20 cellular contexts compared by ENCODE assay signal in the genomic region with DNA sequence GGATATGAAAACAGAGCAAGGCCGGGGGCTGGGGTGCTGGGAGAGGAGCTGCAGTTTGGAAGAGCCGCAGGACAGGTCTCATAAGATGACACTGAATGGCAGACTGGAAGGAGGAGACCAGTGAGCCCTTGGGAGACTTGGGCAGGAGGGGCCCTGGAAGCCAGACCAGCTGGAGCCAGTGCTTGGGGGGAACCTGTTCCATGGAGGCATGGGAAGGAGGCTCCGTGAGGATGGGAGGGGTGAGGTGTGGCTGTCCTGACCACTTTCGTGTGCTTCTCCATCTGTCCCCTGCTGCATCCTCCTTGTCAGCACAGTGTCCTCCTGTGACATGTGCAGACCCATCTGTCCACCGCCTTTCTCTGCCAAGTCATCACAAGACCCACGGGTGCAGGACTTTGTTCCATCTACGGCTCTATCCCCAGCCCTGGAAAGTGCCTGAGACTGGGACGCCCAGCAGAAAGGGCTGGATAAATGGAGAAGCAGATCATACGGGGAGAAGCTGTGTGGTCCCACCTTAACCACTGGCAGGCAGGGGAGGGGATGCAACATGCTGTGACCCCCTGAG.
DNase-seq lines count a peak whose midpoint lies in the region; ATAC-seq and TF ChIP-seq lines count a peak whose summit lies in the region.
"Had no signal": no experiment of that assay in that cellular context is flagged by ENCODE, and none has a peak within 500 bp of the region (broad histone marks: within the 10 kb centered on the region; RNA-seq: fewer than 3 reads in every experiment).

No MANE protein-coding gene starts in this region.

- H3K79me1 ChIP-seq in neuronal stem cell (ENCODE audit: low read depth, low read length), result no peaks in the 10 kb centered on the region

- 100% methylated on average over 9 of the region's 9 CpGs for WGBS in mammary epithelial cell (ENCODE audit: low coverage, missing lambda C conversion rate)
- no CpG with 5 or more reads among the region's 9 CpGs for WGBS in neuronal stem cell (ENCODE audit: extremely low coverage in 2 of 2, insufficient read length in 2 of 2, insufficient replicate concordance in 1 of 2), 2 donors

- dilution Hi-C loops in mammary epithelial cell (cut with HindIII; ENCODE audit: low sequenced_read_pairs), result no loop called here

- H3K9ac ChIP-seq in mammary epithelial cell (ENCODE audit: insufficient read depth, low read length), result no peak overlapping the region
- no peak overlapping the region for H3K9ac ChIP-seq in neuronal stem cell (ENCODE audit: low read depth, low read length, poor library complexity)
- H3K9ac ChIP-seq: KMS-11 had no signal

- H3K27ac ChIP-seq in mammary epithelial cell (ENCODE audit: insufficient read depth, low read depth, low read length) (no peak overlapping the region), neuronal stem cell (replicated peaks; ENCODE audit: low read length) (no peak overlapping the region)
- H3K27ac ChIP-seq in naive thymus-derived CD4-positive, alpha-beta T cell (ENCODE audit: low read depth, low read length), result no peak overlapping the region
- H3K27ac ChIP-seq: A549, KMS-11 had no signal

- no peaks in the 10 kb centered on the region for H3K36me3 ChIP-seq in mammary epithelial cell (ENCODE audit: insufficient read depth, low read length)
- H3K36me3 ChIP-seq in neuronal stem cell (replicated peaks in 1 of 2; ENCODE audit: control insufficient read depth in 2 of 2, insufficient read depth in 2 of 2, low read length in 2 of 2), result peaks cover 16 to 65% of the 10 kb centered on the region in 2 donors
- H3K36me3 ChIP-seq in naive thymus-derived CD4-positive, alpha-beta T cell (ENCODE audit: control insufficient read depth in 2 of 3, insufficient read depth in 3 of 3, low read length in 3 of 3), result no peaks in the 10 kb centered on the region

- H2AFZ ChIP-seq in mammary epithelial cell (ENCODE audit: low read depth, low read length), result no peak overlapping the region
- H2AFZ ChIP-seq in neuronal stem cell (ENCODE audit: low read length), result no peak overlapping the region

- no peak overlapping the region for H2BK120ac ChIP-seq in neuronal stem cell (ENCODE audit: low read depth, low read length)

- no peak overlapping the region for H3K23ac ChIP-seq in neuronal stem cell (ENCODE audit: low read depth, low read length, poor library complexity)

- BruUV-seq in MCF 10A (replicated peaks; lab: Mats Ljungman, UMichigan) (no TSS peak), mammary epithelial cell (replicated peaks; lab: Mats Ljungman, UMichigan) (no TSS peak)

- no peak overlapping the region for H3K4me3 Mint-ChIP-seq in MCF 10A (ENCODE audit: unreplicated experiment)
- H3K4me3 Mint-ChIP-seq in T-helper 17 cell, result no peak overlapping the region
- H3K4me3 Mint-ChIP-seq in chondrocyte (ENCODE audit: unreplicated experiment), result no peak overlapping the region
- H3K4me3 Mint-ChIP-seq in naive thymus-derived CD4-positive, alpha-beta T cell, result no peak overlapping the region
- H3K4me3 Mint-ChIP-seq: CD4-positive, alpha-beta memory T cell had no signal

- no peak overlapping the region for H4K8ac ChIP-seq in neuronal stem cell (ENCODE audit: low read depth, low read length)

- no peak overlapping the region for H2BK12ac ChIP-seq in neuronal stem cell (ENCODE audit: low read length)

- no peak overlapping the region for H4K91ac ChIP-seq in neuronal stem cell (ENCODE audit: low read depth, low read length, poor library complexity)

- no peaks in the 10 kb centered on the region for H3K79me2 ChIP-seq in mammary epithelial cell (ENCODE audit: insufficient read depth, low read length)

- H3K4me1 Mint-ChIP-seq in MCF 10A (ENCODE audit: insufficient read depth, unreplicated experiment) (no peaks in the 10 kb centered on the region), T-helper 17 cell (peaks cover 5% of the 10 kb centered on the region), chondrocyte (ENCODE audit: low read depth) (peaks cover 19% of the 10 kb centered on the region)
- peaks cover 0 to 8% (median 5%) of the 10 kb centered on the region in 7 donors for H3K4me1 Mint-ChIP-seq in naive thymus-derived CD4-positive, alpha-beta T cell
- H3K4me1 Mint-ChIP-seq: CD4-positive, alpha-beta memory T cell had no signal

- H2AK5ac ChIP-seq in neuronal stem cell (ENCODE audit: low read depth, low read length), result no peak overlapping the region

- H3K27me3 ChIP-seq in mammary epithelial cell (ENCODE audit: insufficient read depth, low read length) (no peaks in the 10 kb centered on the region), neuronal stem cell (ENCODE audit: control insufficient read depth in 3 of 3, insufficient read depth in 3 of 3, low read depth in 1 of 3, low read length in 3 of 3) (no peaks in the 10 kb centered on the region)
- H3K27me3 ChIP-seq in naive thymus-derived CD4-positive, alpha-beta T cell (ENCODE audit: control insufficient read depth in 2 of 2, insufficient read depth in 2 of 2, low read length in 2 of 2), result no peaks in the 10 kb centered on the region

- H3K9me3 Mint-ChIP-seq in MCF 10A (ENCODE audit: unreplicated experiment) (no peaks in the 10 kb centered on the region), chondrocyte (ENCODE audit: low read depth) (no peaks in the 10 kb centered on the region)
- H3K9me3 Mint-ChIP-seq in naive thymus-derived CD4-positive, alpha-beta T cell, result no peaks in the 10 kb centered on the region
- H3K9me3 Mint-ChIP-seq: CD4-positive, alpha-beta memory T cell had no signal

- no peak overlapping the region for H2BK15ac ChIP-seq in neuronal stem cell (ENCODE audit: low read length)

- no peaks in the 10 kb centered on the region for H3K9me3 ChIP-seq in mammary epithelial cell (replicated peaks; ENCODE audit: insufficient read depth, low read length)
- H3K9me3 ChIP-seq in T-helper 17 cell (ENCODE audit: control insufficient read depth, low read length, poor library complexity, severe bottlenecking), result no peaks in the 10 kb centered on the region
- H3K9me3 ChIP-seq in neuronal stem cell (replicated peaks in 1 of 2; ENCODE audit: control insufficient read depth in 2 of 2, insufficient read depth in 1 of 2, low read depth in 1 of 2, low read length in 2 of 2), result no peaks in the 10 kb centered on the region
- H3K9me3 ChIP-seq in naive thymus-derived CD4-positive, alpha-beta T cell (ENCODE audit: control insufficient read depth in 2 of 3, low read length in 3 of 3), result no peaks in the 10 kb centered on the region
- H3K9me3 ChIP-seq: A549 had no signal

- intact Hi-C loops in MCF 10A (cut with micrococcal nuclease), result no loop called here
- intact Hi-C loops in mammary epithelial cell (cut with micrococcal nuclease), result no loop called here
- intact Hi-C loops in naive thymus-derived CD4-positive, alpha-beta T cell (cut with micrococcal nuclease), result no loop called here
- intact Hi-C loops in left colon (cut with DNase I, micrococcal nuclease), result no loop called here

- in situ Hi-C loops in mammary epithelial cell (cut with MboI; ENCODE audit: low sequenced_read_pairs in 2 of 2), result no loop called here

- no peak overlapping the region for H3K4me2 ChIP-seq in mammary epithelial cell (ENCODE audit: insufficient read depth, low read depth, low read length)
- H3K4me2 ChIP-seq in neuronal stem cell (ENCODE audit: insufficient read depth, low read length, poor library complexity, severe bottlenecking), result no peak overlapping the region
- H3K4me2 ChIP-seq: A549, KMS-11 had no signal

- ATAC-seq in T-helper 17 cell, result no peak
- no peak for ATAC-seq in naive thymus-derived CD4-positive, alpha-beta T cell
- ATAC-seq in left colon, result no peak
- ATAC-seq: A549, PC-3 had no signal

- H3K4ac ChIP-seq in neuronal stem cell (ENCODE audit: low read length), result no peak overlapping the region

- TF ChIP-seq CTCF in MCF 10A (IDR thresholded peaks at IDR 0.05; ENCODE audit: unreplicated experiment) (no peak), mammary epithelial cell (conservative IDR thresholded peaks at IDR 0.05 in 1 of 2, IDR thresholded peaks at IDR 0.05 in 1 of 2; ENCODE audit: extremely low read depth in 1 of 2, insufficient read depth in 1 of 2, low read depth in 1 of 2, low read length in 2 of 2) (no peak), chondrocyte (IDR thresholded peaks at IDR 0.05) (no peak)

- POLR2A ChIA-PET in MCF 10A (lab: Yijun Ruan, JAX), result no interaction called here
- POLR2A ChIA-PET in naive thymus-derived CD4-positive, alpha-beta T cell (lab: Charles Lee), result no interaction called here

- H4K20me1 ChIP-seq in mammary epithelial cell (ENCODE audit: insufficient read depth, low read length), result no peaks in the 10 kb centered on the region

- H3K27me3 Mint-ChIP-seq in MCF 10A (ENCODE audit: insufficient read depth, unreplicated experiment), result no peaks in the 10 kb centered on the region
- H3K27me3 Mint-ChIP-seq in T-helper 17 cell, result no peaks in the 10 kb centered on the region
- H3K27me3 Mint-ChIP-seq in chondrocyte (ENCODE audit: low read depth), result no peaks in the 10 kb centered on the region
- peaks cover 0 to 5% (median 0%) of the 10 kb centered on the region in 5 donors for H3K27me3 Mint-ChIP-seq in naive thymus-derived CD4-positive, alpha-beta T cell
- H3K27me3 Mint-ChIP-seq: CD4-positive, alpha-beta memory T cell had no signal

- CTCF ChIA-PET in MCF 10A (lab: Yijun Ruan, JAX) (no interaction called here), mammary epithelial cell (lab: Charles Lee; ENCODE audit: low non-redundant PET) (no interaction called here)
- CTCF ChIA-PET in naive thymus-derived CD4-positive, alpha-beta T cell (lab: Charles Lee), result interaction anchor here (1.1 kb wide), 1 partner anchor 16 kb away, joined by 4 read pairs; no protein-coding TSS in a partner anchor

- no peak for DNase-seq in MCF 10A (ENCODE audit: unreplicated experiment)
- DNase-seq in mammary epithelial cell, result no peak
- DNase-seq in T-helper 17 cell, result no peak
- DNase-seq in chondrocyte (ENCODE audit: low spot score), result no peak
- no peak for DNase-seq in neuronal stem cell (ENCODE audit: low spot score)
- no peak for DNase-seq in hepatic stellate cell (ENCODE audit: low spot score)
- DNase-seq in naive thymus-derived CD4-positive, alpha-beta T cell, result no peak
- no peak for DNase-seq in left colon
- DNase-seq: CD4-positive, alpha-beta memory T cell; DMS53; EL; GOT3; NCI-H1048; NCI-H1436 treated with DMSO at 0.1 percent for 48 hours; NCI-H2029; NCI-H510A; RPMI8226 had no signal

- no peak overlapping the region for H3K14ac ChIP-seq in neuronal stem cell (ENCODE audit: low read length)

- H3K27ac Mint-ChIP-seq in MCF 10A (ENCODE audit: low read depth, unreplicated experiment), result peak overlapping the region; percentile 57
- H3K27ac Mint-ChIP-seq in T-helper 17 cell, result peak overlapping the region; percentile 4
- peak overlapping the region; percentile 29 for H3K27ac Mint-ChIP-seq in chondrocyte (ENCODE audit: unreplicated experiment)
- H3K27ac Mint-ChIP-seq in naive thymus-derived CD4-positive, alpha-beta T cell, result peak overlapping the region in 3 of 9 donors; percentile 17 to 34 (median 22)

- no peak overlapping the region for H2BK5ac ChIP-seq in neuronal stem cell (ENCODE audit: low read length)

- H3K4me1 ChIP-seq in mammary epithelial cell (ENCODE audit: insufficient read depth, low read length) (peaks cover 9% of the 10 kb centered on the region), neuronal stem cell (ENCODE audit: control insufficient read depth in 2 of 2, insufficient read depth in 1 of 2, low read depth in 1 of 2, low read length in 2 of 2) (no peaks in the 10 kb centered on the region)
- H3K4me1 ChIP-seq in naive thymus-derived CD4-positive, alpha-beta T cell (ENCODE audit: control insufficient read depth in 2 of 2, insufficient read depth in 2 of 2, low read length in 2 of 2), result no peaks in the 10 kb centered on the region
- H3K4me1 ChIP-seq: A549 had no signal

- no peak overlapping the region for H3K4me3 ChIP-seq in mammary epithelial cell (replicated peaks in 1 of 3; ENCODE audit: insufficient read depth in 1 of 3, low read depth in 2 of 3, low read length in 3 of 3)
- H3K4me3 ChIP-seq in neuronal stem cell (ENCODE audit: low read length in 2 of 2), result no peak overlapping the region
- H3K4me3 ChIP-seq in naive thymus-derived CD4-positive, alpha-beta T cell (ENCODE audit: low read length), result no peak overlapping the region
- H3K4me3 ChIP-seq: A549 had no signal

- peaks cover 71% of the 10 kb centered on the region for H3K36me3 Mint-ChIP-seq in MCF 10A (ENCODE audit: insufficient read depth, unreplicated experiment)
- peaks cover 2% of the 10 kb centered on the region for H3K36me3 Mint-ChIP-seq in T-helper 17 cell (ENCODE audit: low read depth)
- peaks cover 31% of the 10 kb centered on the region for H3K36me3 Mint-ChIP-seq in chondrocyte (ENCODE audit: low read depth)
- peaks cover 0 to 17% (median 3%) of the 10 kb centered on the region in 5 donors for H3K36me3 Mint-ChIP-seq in naive thymus-derived CD4-positive, alpha-beta T cell
- H3K36me3 Mint-ChIP-seq: CD4-positive, alpha-beta memory T cell had no signal

- peak overlapping the region; percentile 33 for H3K18ac ChIP-seq in neuronal stem cell (ENCODE audit: low read length)
